ENCODE assay signal across 23 cellular contexts in genomic region chr18:3162181-3162580, GRCh38. TPM values are rescaled to one million over a fixed set of nuclear protein-coding genes. Genes with fewer than 3 reads are reported as not detected.
DNase-seq lines count a peak whose midpoint lies in the region; FAIRE-seq lines count a peak whose summit lies in the region.
"Had no signal": no experiment of that assay in that cellular context is flagged by ENCODE, and none has a peak within 500 bp of the region (broad histone marks: within the 10 kb centered on the region; RNA-seq: fewer than 3 reads in every experiment).

No MANE protein-coding gene starts in this region.

- no peaks in the 10 kb centered on the region for H3K36me3 ChIP-seq in MG63
- no peaks in the 10 kb centered on the region for H3K36me3 ChIP-seq in SJCRH30
- H3K36me3 ChIP-seq: ovary had no signal

- no peak overlapping the region for H3K27ac ChIP-seq in SJCRH30
- H3K27ac ChIP-seq: dorsolateral prefrontal cortex, ovary, thoracic aorta had no signal

- H3K4me3 ChIP-seq in MG63 = no peak overlapping the region
- no peak overlapping the region for H3K4me3 ChIP-seq in SJCRH30
- H3K4me3 ChIP-seq: dorsolateral prefrontal cortex, heart right ventricle, ovary, thoracic aorta had no signal

- H3K9me3 ChIP-seq in MG63 (no peaks in the 10 kb centered on the region), SJCRH30 (replicated peaks) (no peaks in the 10 kb centered on the region)
- H3K9me3 ChIP-seq: heart right ventricle, ovary, thoracic aorta had no signal

- H3K4me1 ChIP-seq in SJCRH30 = no peaks in the 10 kb centered on the region

- DNase-seq in GM18507 (ENCODE audit: extremely low spot score, insufficient read length, low read depth) = no peak
- DNase-seq in MG63 = peak; percentile 8
- peak; percentile 53 for DNase-seq in mucosa of gallbladder (ENCODE audit: low spot score)
- DNase-seq in nucleus accumbens (lab: John Stamatoyannopoulos, UW) = no peak
- no peak for DNase-seq in NCI-H2107 (lab: John Stamatoyannopoulos, UW)
- DNase-seq in SJCRH30 = no peak
- DNase-seq in activated T-cell treated with anti-CD3 and anti-CD28 coated beads, Interleukin-2, amount 50 U/mL, for 48 hours = no peak
- DNase-seq: activated CD4-positive, CD25-positive, alpha-beta regulatory T cell treated with anti-CD3 and anti-CD28 coated beads, Interleukin-2, amount 50 U/mL, for 72 hours; activated CD8-positive, alpha-beta memory T cell treated with anti-CD3 and anti-CD28 coated beads, Interleukin-2, amount 50 U/mL, for 48 hours; activated naive CD4-positive, alpha-beta T cell treated with Interleukin-2 at 50 U/mL for 16 hours; dorsolateral prefrontal cortex; heart right ventricle; NCI-H1092; NCI-H2171; NCI-H774; ovary; RPMI8226; stimulated activated CD4-positive, alpha-beta T cell treated with anti-CD3 and anti-CD28 coated beads, Interleukin-4, amount 100 ng/mL, for 24 hours; stimulated activated CD8-positive, alpha-beta memory T cell treated with anti-CD3 and anti-CD28 coated beads, Interleukin-4, amount 100 ng/mL, for 48 hours had no signal

- FAIRE-seq in GM18507 (lab: Jason Lieb, UNC) = peak; percentile 15
- peak; percentile 24 for FAIRE-seq in colon (lab: Jason Lieb, UNC)
- FAIRE-seq: G401.6, GM12892 had no signal

- H3K27me3 ChIP-seq in MG63 (no peaks in the 10 kb centered on the region), SJCRH30 (no peaks in the 10 kb centered on the region)
- H3K27me3 ChIP-seq: dorsolateral prefrontal cortex, heart right ventricle, ovary had no signal

RNA-seq across cellular contexts. Expression of gene MYOM1, which starts 57.6 kb away (rescaled TPM):
- total RNA-seq in MG63 (2014; rRNA removed; shearing (Covaris generic); ENCODE audit: low replicate concordance) = 0.03 and 0.05 TPM in 2 replicates
- 138 TPM for total RNA-seq in mucosa of gallbladder
- total RNA-seq in SJCRH30 (2014; rRNA removed; shearing (Covaris generic)) = 0.06 and 0.23 TPM in 2 replicates

Comparison
In these comparisons a context has a peak if more than half of its experiments do, and no peak if none do; other contexts are left out.
1. DNase-seq: peak in MG63 (single experiment) and mucosa of gallbladder (single experiment); none in GM18507 (single experiment), nucleus accumbens (0 of 56), NCI-H2107 (single experiment), SJCRH30 (0 of 2) and activated T-cell treated with anti-CD3 and anti-CD28 coated beads, Interleukin-2, amount 50 U/mL, for 48 hours (0 of 2).
2. RNA of gene MYOM1, which starts 57.6 kb away (total RNA-seq): 138 TPM in mucosa of gallbladder (single experiment); 0.06 to 0.23 TPM in SJCRH30 and 0.03 to 0.05 TPM in MG63; every median in the first group is over 100 times any median in the second.